22 cellular contexts compared by ENCODE assay signal in the genomic region with DNA sequence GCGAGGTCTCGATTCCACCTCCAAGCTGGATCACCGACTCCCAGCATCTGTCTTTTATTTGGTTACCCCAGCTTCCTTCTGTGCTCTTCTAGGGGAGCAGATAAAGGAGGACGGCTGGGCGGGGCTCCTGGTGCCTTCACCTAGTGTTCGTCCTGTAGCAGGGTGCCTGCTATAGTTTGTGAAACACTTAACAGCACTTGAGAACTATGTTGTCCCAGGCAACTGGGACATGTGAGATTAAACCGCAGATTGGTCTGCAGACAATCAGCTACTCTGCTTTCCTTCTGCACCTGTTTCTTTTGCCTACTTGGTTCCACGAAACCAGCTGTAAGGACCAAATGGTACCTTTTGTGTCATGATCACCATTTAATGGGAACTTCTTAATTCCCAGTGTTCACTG.
DNase-seq lines count a peak whose midpoint lies in the region; ATAC-seq and TF ChIP-seq lines count a peak whose summit lies in the region.
"Had no signal": no experiment of that assay in that cellular context is flagged by ENCODE, and none has a peak within 500 bp of the region (broad histone marks: within the 10 kb centered on the region; RNA-seq: fewer than 3 reads in every experiment).

No MANE protein-coding gene starts in this region.

- no peaks in the 10 kb centered on the region for H3K9me3 Mint-ChIP-seq in type B pancreatic cell
- H3K9me3 Mint-ChIP-seq: activated T-cell treated with anti-CD3 and anti-CD28 coated beads, Interleukin-2, amount 50 U/mL, for 72 hours; H9; stimulated activated naive B cell treated with anti-CD40 and anti-IgM and Interleukin-4, amounts not matched to agents 10 μg/mL and 1 μg/mL and 100 μg/mL, for 72 hours had no signal

- H3K4me3 Mint-ChIP-seq in type B pancreatic cell = peak overlapping the region; percentile 85
- H3K4me3 Mint-ChIP-seq: activated CD8-positive, alpha-beta T cell treated with anti-CD3 and anti-CD28 coated beads, Interleukin-2, amount 10 ng/mL, durations not matched to agents 7 days and 5 days; activated naive CD8-positive, alpha-beta T cell; activated T-cell treated with anti-CD3 and anti-CD28 coated beads, Interleukin-2, amount 50 U/mL, for 72 hours; naive thymus-derived CD4-positive, alpha-beta T cell had no signal

- no peaks in the 10 kb centered on the region for H3K36me3 ChIP-seq in iPS-18a (ENCODE audit: control insufficient read depth, low read depth, low read length)
- H3K36me3 ChIP-seq: BLaER1 treated with 17β-estradiol and CSF1 and Interleukin-3, amounts not matched to agents 10 nM and 100 nM; upper lobe of left lung had no signal

- H3K27ac Mint-ChIP-seq in type B pancreatic cell = no peak overlapping the region
- H3K27ac Mint-ChIP-seq: activated CD8-positive, alpha-beta T cell treated with anti-CD3 and anti-CD28 coated beads, Interleukin-2, amount 10 ng/mL, durations not matched to agents 7 days and 5 days; activated naive CD8-positive, alpha-beta T cell; activated T-cell treated with anti-CD3 and anti-CD28 coated beads, Interleukin-2, amount 50 U/mL, for 72 hours; naive thymus-derived CD4-positive, alpha-beta T cell had no signal

- H3K9ac ChIP-seq in iPS-18a (ENCODE audit: low read length) = no peak overlapping the region
- H3K9ac ChIP-seq: BLaER1 treated with 17β-estradiol and CSF1 and Interleukin-3, amounts not matched to agents 10 nM and 100 nM had no signal

- DNase-seq in NCI-H1417 (lab: John Stamatoyannopoulos, UW) (peak; percentile 71 to 72 (median 71)), NCI-H1417 treated with DMSO at 0.1 percent for 48 hours (lab: John Stamatoyannopoulos, UW) (no peak), NCI-H69 (lab: John Stamatoyannopoulos, UW) (peak; percentile 17), type B pancreatic cell (ENCODE audit: extremely low spot score, unreplicated experiment) (no peak)
- DNase-seq in activated CD4-positive, CD25-positive, alpha-beta regulatory T cell treated with anti-CD3 and anti-CD28 coated beads, Interleukin-2, amount 50 U/mL, for 72 hours = no peak
- no peak for DNase-seq in stimulated activated CD4-positive, alpha-beta T cell treated with anti-CD3 and anti-CD28 coated beads, Interleukin-2, amount 100 ng/mL, for 48 hours
- DNase-seq: activated CD8-positive, alpha-beta T cell treated with anti-CD3 and anti-CD28 coated beads, Interleukin-2, amount 10 ng/mL, durations not matched to agents 7 days and 5 days; activated T-cell treated with anti-CD3 and anti-CD28 coated beads, Interleukin-2, amount 50 U/mL, for 72 hours; DND-41; H9; KG1; naive thymus-derived CD4-positive, alpha-beta T cell; NCI-H1436; stimulated activated naive B cell treated with anti-CD40 and anti-IgM and Interleukin-4, amounts not matched to agents 10 μg/mL and 1 μg/mL and 100 μg/mL, for 72 hours had no signal

- H3K4me3 ChIP-seq in iPS-18a (ENCODE audit: low read length) = peak overlapping the region; percentile 47
- H3K4me3 ChIP-seq: BLaER1 treated with 17β-estradiol and CSF1 and Interleukin-3, amounts not matched to agents 10 nM and 100 nM; lung had no signal

- H3K4me1 ChIP-seq in iPS-18a (ENCODE audit: control insufficient read depth, low read depth, low read length) = peaks cover 46% of the 10 kb centered on the region

- no peak for ATAC-seq in GM19467 (IDR thresholded peaks at IDR 0.05; ENCODE audit: unreplicated experiment)
- ATAC-seq: activated CD8-positive, alpha-beta T cell treated with anti-CD3 and anti-CD28 coated beads, Interleukin-2, amount 10 ng/mL, durations not matched to agents 7 days and 5 days; activated T-cell treated with anti-CD3 and anti-CD28 coated beads, Interleukin-2, amount 50 U/mL, for 72 hours; naive thymus-derived CD4-positive, alpha-beta T cell had no signal

- no peak for TF ChIP-seq CTCF in type B pancreatic cell (conservative IDR thresholded peaks at IDR 0.05)

- no peaks in the 10 kb centered on the region for H3K36me3 Mint-ChIP-seq in type B pancreatic cell
- H3K36me3 Mint-ChIP-seq: activated naive CD8-positive, alpha-beta T cell; naive thymus-derived CD4-positive, alpha-beta T cell had no signal

- peaks cover 37% of the 10 kb centered on the region for H3K27me3 Mint-ChIP-seq in type B pancreatic cell

- no peak overlapping the region for H3K27ac ChIP-seq in iPS-18a (ENCODE audit: low read length)
- H3K27ac ChIP-seq: BLaER1 treated with 17β-estradiol and CSF1 and Interleukin-3, amounts not matched to agents 10 nM and 100 nM; RWPE1; upper lobe of left lung; VCaP had no signal

- H3K4me1 Mint-ChIP-seq in type B pancreatic cell (ENCODE audit: unreplicated experiment) = peaks cover 15% of the 10 kb centered on the region

- no peaks in the 10 kb centered on the region for H3K27me3 ChIP-seq in iPS-18a (ENCODE audit: control insufficient read depth, insufficient read depth, low read length)

- no peaks in the 10 kb centered on the region for H3K9me3 ChIP-seq in iPS-18a (ENCODE audit: control insufficient read depth, low read depth, low read length)
- H3K9me3 ChIP-seq: BLaER1 treated with 17β-estradiol and CSF1 and Interleukin-3, amounts not matched to agents 10 nM and 100 nM; upper lobe of left lung had no signal

Comparison
In these comparisons a context has a peak if more than half of its experiments do, and no peak if none do; other contexts are left out.
1. DNase-seq: peak in NCI-H1417 (3 of 3) and NCI-H69 (single experiment); none in NCI-H1417 treated with DMSO at 0.1 percent for 48 hours (single experiment), type B pancreatic cell (single experiment), activated CD4-positive, CD25-positive, alpha-beta regulatory T cell treated with anti-CD3 and anti-CD28 coated beads, Interleukin-2, amount 50 U/mL, for 72 hours (single experiment) and stimulated activated CD4-positive, alpha-beta T cell treated with anti-CD3 and anti-CD28 coated beads, Interleukin-2, amount 100 ng/mL, for 48 hours (0 of 2).